8 cellular contexts compared by ENCODE assay signal in genomic region chr2:162007447-162008040, GRCh38.
DNase-seq lines count a peak whose midpoint lies in the region; ATAC-seq and TF ChIP-seq lines count a peak whose summit lies in the region.

No MANE protein-coding gene starts in this region.

- H3K9me3 Mint-ChIP-seq in chondrocyte (ENCODE audit: low read depth), result no peaks in the 10 kb centered on the region

- H3K4me3 Mint-ChIP-seq in chondrocyte (ENCODE audit: unreplicated experiment), result no peak overlapping the region

- H3K27me3 ChIP-seq in KMS-11 (ENCODE audit: insufficient read depth, low read depth) (no peaks in the 10 kb centered on the region), ovary (no peaks in the 10 kb centered on the region), MG63 (no peaks in the 10 kb centered on the region)

- H3K4me1 Mint-ChIP-seq in chondrocyte (ENCODE audit: low read depth), result no peaks in the 10 kb centered on the region

- no peak overlapping the region for H3K4me2 ChIP-seq in KMS-11

- no peaks in the 10 kb centered on the region for H3K79me2 ChIP-seq in KMS-11 (ENCODE audit: insufficient read depth, low read depth)

- H3K27ac ChIP-seq in KMS-11 (no peak overlapping the region), ovary (no peak overlapping the region)

- H3K9me3 ChIP-seq in ovary, result no peaks in the 10 kb centered on the region
- H3K9me3 ChIP-seq in MG63, result no peaks in the 10 kb centered on the region

- no peak for TF ChIP-seq EP300 in ovary (IDR thresholded peaks at IDR 0.05)

- DNase-seq in EH (ENCODE audit: low read depth) (peak; percentile 34), chondrocyte (ENCODE audit: low spot score) (no peak), ovary (no peak), MG63 (no peak), HK-2 (ENCODE audit: unreplicated experiment) (no peak)

- no peak for ATAC-seq in HG02610 (IDR thresholded peaks at IDR 0.05; ENCODE audit: unreplicated experiment)
- no peak for ATAC-seq in HG03108 (IDR thresholded peaks at IDR 0.05; ENCODE audit: unreplicated experiment)

- H3K27me3 Mint-ChIP-seq in chondrocyte (ENCODE audit: low read depth), result peaks cover 24% of the 10 kb centered on the region

- no peak overlapping the region for H3K27ac Mint-ChIP-seq in chondrocyte (ENCODE audit: unreplicated experiment)

- H3K4me1 ChIP-seq in KMS-11 (ENCODE audit: low read depth, poor library complexity, severe bottlenecking) (no peaks in the 10 kb centered on the region), ovary (ENCODE audit: insufficient read depth) (no peaks in the 10 kb centered on the region)

- intact Hi-C loops in ovary (cut with DNase I), result loop anchor here in 2 of 4 donors (1.0 to 5.0 kb wide), 2 partner anchors 115 to 118 kb away; no protein-coding TSS in a partner anchor

- H4K20me1 ChIP-seq in KMS-11 (ENCODE audit: insufficient read depth), result no peaks in the 10 kb centered on the region

- H3K9ac ChIP-seq in KMS-11, result no peak overlapping the region

- TF ChIP-seq CTCF in KMS-11 (conservative IDR thresholded peaks at IDR 0.05; ENCODE audit: low read depth, low read length) (peak; percentile 79), chondrocyte (IDR thresholded peaks at IDR 0.05) (peak; percentile 89), ovary (IDR thresholded peaks at IDR 0.05) (peak in 2 of 3 donors; percentile 32 to 68)

- no peaks in the 10 kb centered on the region for H3K36me3 Mint-ChIP-seq in chondrocyte (ENCODE audit: low read depth)

- H2AFZ ChIP-seq in KMS-11 (ENCODE audit: low read depth), result no peak overlapping the region

- H3K4me3 ChIP-seq in KMS-11 (IDR thresholded peaks at IDR 0.05; ENCODE audit: insufficient read depth, low read depth, low read length) (no peak overlapping the region), ovary (no peak overlapping the region), MG63 (no peak overlapping the region)

- WGBS in ovary, 3 donors, result 84 to 87% (median 85%) methylated on average over 3 of the region's 3 CpGs

- TF ChIP-seq POLR2A in ovary (IDR thresholded peaks at IDR 0.05), result no peak

- H3K36me3 ChIP-seq in KMS-11 (ENCODE audit: insufficient read depth) (no peaks in the 10 kb centered on the region), ovary (no peaks in the 10 kb centered on the region), MG63 (no peaks in the 10 kb centered on the region)
